In genomic region chr17:78357687-78358537, GRCh38 we compare ENCODE assay signal across 8 cellular contexts. TPM values are rescaled to one million over a fixed set of nuclear protein-coding genes. Genes with fewer than 3 reads are reported as not detected.
DNase-seq lines count a peak whose midpoint lies in the region; ATAC-seq and TF ChIP-seq lines count a peak whose summit lies in the region.

No MANE protein-coding gene starts in this region.

- H3K4me3 Mint-ChIP-seq in CD4-positive, CD25-positive, alpha-beta regulatory T cell, result peak overlapping the region; percentile 85 to 93 (median 90)

- H3K27me3 Mint-ChIP-seq in CD4-positive, CD25-positive, alpha-beta regulatory T cell, result peaks cover 8% of the 10 kb centered on the region

- peaks cover 5 to 71% (median 24%) of the 10 kb centered on the region in 4 donors for H3K4me1 Mint-ChIP-seq in CD4-positive, CD25-positive, alpha-beta regulatory T cell

- peak overlapping the region; percentile 66 to 97 (median 93) for H3K27ac Mint-ChIP-seq in CD4-positive, CD25-positive, alpha-beta regulatory T cell

- H4K20me1 ChIP-seq in osteoblast (ENCODE audit: insufficient read depth, low read length), result peaks cover 36% of the 10 kb centered on the region

- peaks cover 6% of the 10 kb centered on the region for H3K36me3 Mint-ChIP-seq in CD4-positive, CD25-positive, alpha-beta regulatory T cell

- H2AFZ ChIP-seq in osteoblast (ENCODE audit: low read length), result no peak overlapping the region

- peaks cover 18% of the 10 kb centered on the region for H3K36me3 ChIP-seq in CD4-positive, CD25-positive, alpha-beta regulatory T cell (ENCODE audit: control insufficient read depth, insufficient read depth, low read length)
- H3K36me3 ChIP-seq in SJCRH30, result peaks cover 34% of the 10 kb centered on the region
- peaks cover 2 to 3% of the 10 kb centered on the region in 2 donors for H3K36me3 ChIP-seq in esophagus (ENCODE audit: control insufficient read depth in 2 of 2, insufficient read depth in 2 of 2, low read length in 1 of 2)
- H3K36me3 ChIP-seq in osteoblast (ENCODE audit: insufficient read depth, low read length), result peaks cover 26% of the 10 kb centered on the region
- no peaks in the 10 kb centered on the region for H3K36me3 ChIP-seq in aorta (ENCODE audit: control insufficient read depth in 1 of 2, insufficient read depth in 2 of 2, low read length in 1 of 2)

- intact Hi-C loops in aorta (cut with DNase I), result loop anchor here in 1 of 2 donors (2.0 kb wide), 1 partner anchor 67 kb away; no protein-coding TSS in a partner anchor

- no peak for ATAC-seq in CD4-positive, CD25-positive, alpha-beta regulatory T cell (ENCODE audit: low read depth in 2 of 2)
- ATAC-seq in aorta (ENCODE audit: low FRiP score), result no peak

- H3K79me2 ChIP-seq in osteoblast (ENCODE audit: insufficient read depth, low read length), result peaks cover 35% of the 10 kb centered on the region

- H3K4me1 ChIP-seq in CD4-positive, CD25-positive, alpha-beta regulatory T cell (ENCODE audit: control insufficient read depth, insufficient read depth, low read length, poor library complexity, severe bottlenecking), result peaks cover 68% of the 10 kb centered on the region
- H3K4me1 ChIP-seq in SJCRH30 (peaks cover 47% of the 10 kb centered on the region), esophagus (ENCODE audit: control insufficient read depth in 2 of 2, insufficient read depth in 2 of 2, low read length in 1 of 2) (peaks cover 0 to 24% of the 10 kb centered on the region in 2 donors), osteoblast (ENCODE audit: insufficient read depth, low read length) (peaks cover 43% of the 10 kb centered on the region), aorta (ENCODE audit: control insufficient read depth in 1 of 2, insufficient read depth in 2 of 2, low read length in 2 of 2) (peaks cover 2 to 5% of the 10 kb centered on the region in 2 donors)

- H3K4me2 ChIP-seq in osteoblast (ENCODE audit: insufficient read depth, low read length), result peak overlapping the region; percentile 84

- peak overlapping the region; percentile 77 for H3K4me3 ChIP-seq in CD4-positive, CD25-positive, alpha-beta regulatory T cell (ENCODE audit: low read depth, low read length)
- peak overlapping the region; percentile 90 for H3K4me3 ChIP-seq in SJCRH30
- H3K4me3 ChIP-seq in esophagus (ENCODE audit: low read depth in 1 of 2, low read length in 2 of 2), result peak overlapping the region; percentile 69 to 73
- H3K4me3 ChIP-seq in osteoblast (ENCODE audit: insufficient read depth, low read length), result peak overlapping the region; percentile 91
- peak overlapping the region in 1 of 2 donors; percentile 94 for H3K4me3 ChIP-seq in aorta (ENCODE audit: low read length in 2 of 2)

- H3K9me3 Mint-ChIP-seq in CD4-positive, CD25-positive, alpha-beta regulatory T cell, result no peaks in the 10 kb centered on the region

- no peak for DNase-seq in CD4-positive, CD25-positive, alpha-beta regulatory T cell
- DNase-seq in SJCRH30 (peak; percentile 45 to 49), osteoblast (ENCODE audit: insufficient read length, low spot score, missing footprints) (peak; percentile 83), aorta (no peak), HEK293T (ENCODE audit: extremely low spot score) (no peak), NCI-H345 (lab: John Stamatoyannopoulos, UW) (no peak), NCI-H1436 (lab: John Stamatoyannopoulos, UW) (no peak)

- 61 to 69% methylated on average over 24 to 25 of the region's 25 CpGs for WGBS in esophagus, 2 donors
- 92 to 93% methylated on average over 25 of the region's 25 CpGs for WGBS in aorta, 2 donors

- H3K27me3 ChIP-seq in CD4-positive, CD25-positive, alpha-beta regulatory T cell (ENCODE audit: control insufficient read depth, insufficient read depth, low read length), result no peaks in the 10 kb centered on the region
- no peaks in the 10 kb centered on the region for H3K27me3 ChIP-seq in SJCRH30
- no peaks in the 10 kb centered on the region for H3K27me3 ChIP-seq in esophagus (ENCODE audit: control insufficient read depth in 1 of 2, insufficient read depth in 2 of 2, low read length in 2 of 2)
- no peaks in the 10 kb centered on the region for H3K27me3 ChIP-seq in osteoblast (ENCODE audit: insufficient read depth, low read length)
- no peaks in the 10 kb centered on the region for H3K27me3 ChIP-seq in aorta (ENCODE audit: control insufficient read depth in 1 of 2, insufficient read depth in 2 of 2, low read length in 1 of 2)

- no peaks in the 10 kb centered on the region for H3K9me3 ChIP-seq in CD4-positive, CD25-positive, alpha-beta regulatory T cell (ENCODE audit: control insufficient read depth in 2 of 2, low read length in 2 of 2)
- no peaks in the 10 kb centered on the region for H3K9me3 ChIP-seq in SJCRH30 (replicated peaks)
- H3K9me3 ChIP-seq in esophagus (ENCODE audit: control insufficient read depth in 2 of 2, insufficient read depth in 1 of 2, low read depth in 1 of 2, low read length in 1 of 2), result no peaks in the 10 kb centered on the region
- H3K9me3 ChIP-seq in osteoblast (ENCODE audit: low read depth, low read length), result no peaks in the 10 kb centered on the region
- no peaks in the 10 kb centered on the region for H3K9me3 ChIP-seq in aorta (ENCODE audit: control insufficient read depth, low read length)

- POLR2A ChIA-PET in HEK293T (lab: Yijun Ruan, JAX), result interaction anchor here (1.3 kb wide), 1 partner anchor 14 kb away, joined by 3 read pairs; no protein-coding TSS in a partner anchor

- H3K27ac ChIP-seq in CD4-positive, CD25-positive, alpha-beta regulatory T cell (ENCODE audit: insufficient read depth, low read length, poor library complexity, severe bottlenecking), result peak overlapping the region; percentile 94
- H3K27ac ChIP-seq in SJCRH30 (no peak overlapping the region), esophagus (ENCODE audit: low read depth in 2 of 2, low read length in 1 of 2) (peak overlapping the region; percentile 18 to 20), osteoblast (ENCODE audit: low read depth, low read length) (peak overlapping the region; percentile 82), aorta (ENCODE audit: low read depth in 1 of 2, low read length in 2 of 2) (no peak overlapping the region)

- no peak for TF ChIP-seq CTCF in osteoblast (IDR thresholded peaks at IDR 0.05; ENCODE audit: extremely low read depth, low read depth, low read length)

- CTCF ChIA-PET in HEK293T (lab: Yijun Ruan, JAX), result no interaction called here

TF ChIP-seq in HEK293T, 16 proteins besides CTCF, POLR2A, EP300 and RAD21:
- TF ChIP-seq ELF4 (IDR thresholded peaks at IDR 0.05) (no peak), NFRKB (IDR thresholded peaks at IDR 0.05) (no peak), FOXA1 (IDR thresholded peaks at IDR 0.05) (no peak)

RNA-seq across cellular contexts. Expression of gene SOCS3, which starts 2.0 kb away (rescaled TPM):
- total RNA-seq in CD4-positive, CD25-positive, alpha-beta regulatory T cell, result 218 TPM
- polyA plus RNA-seq in CD4-positive, CD25-positive, alpha-beta regulatory T cell, result 10 to 100 TPM; 26.4 to 74.2 (median 51.2) TPM
- 27.5 and 28.9 TPM in 2 replicates for total RNA-seq in SJCRH30 (2014; rRNA removed; shearing (Covaris generic))
- polyA plus RNA-seq in esophagus (10 to 100 TPM in 1 of 2 donors, 1 to 10 TPM in 1; 6.6 to 20.1 TPM), aorta (10 to 100 TPM; 15.5 to 76.1 TPM)
- total RNA-seq in osteoblast (78.1 and 95.2 TPM in 2 replicates), aorta (100 to 1,000 TPM; 107 to 182 TPM)

RNA-seq across cellular contexts. Expression of gene PGS1, which starts 20.5 kb away (rescaled TPM):
- 50.1 TPM for total RNA-seq in CD4-positive, CD25-positive, alpha-beta regulatory T cell
- polyA plus RNA-seq in CD4-positive, CD25-positive, alpha-beta regulatory T cell, result 10 to 100 TPM; 29.6 to 35.4 (median 31.5) TPM
- 59.8 and 66.2 TPM in 2 replicates for total RNA-seq in SJCRH30 (2014; rRNA removed; shearing (Covaris generic))
- polyA plus RNA-seq in esophagus (10 to 100 TPM; 13.9 to 14.2 TPM), aorta (10 to 100 TPM in 1 of 2 donors, 1 to 10 TPM in 1; 9.9 to 30.3 TPM)
- total RNA-seq in osteoblast (34.4 and 39.5 TPM in 2 replicates), aorta (10 to 100 TPM; 46.5 to 67.0 TPM)

Comparison
In these comparisons a context has a peak if more than half of its experiments do, and no peak if none do; other contexts are left out.
1. DNase-seq: peak in SJCRH30 (2 of 2) and osteoblast (single experiment); none in CD4-positive, CD25-positive, alpha-beta regulatory T cell (0 of 3), aorta (0 of 2), HEK293T (single experiment), NCI-H345 (single experiment) and NCI-H1436 (single experiment).
2. H3K27ac ChIP-seq: peak in CD4-positive, CD25-positive, alpha-beta regulatory T cell (single experiment), esophagus (2 of 2) and osteoblast (single experiment); none in SJCRH30 (single experiment) and aorta (0 of 2).